Comparison of ENCODE assay signal across 8 cellular contexts in the genomic region with DNA sequence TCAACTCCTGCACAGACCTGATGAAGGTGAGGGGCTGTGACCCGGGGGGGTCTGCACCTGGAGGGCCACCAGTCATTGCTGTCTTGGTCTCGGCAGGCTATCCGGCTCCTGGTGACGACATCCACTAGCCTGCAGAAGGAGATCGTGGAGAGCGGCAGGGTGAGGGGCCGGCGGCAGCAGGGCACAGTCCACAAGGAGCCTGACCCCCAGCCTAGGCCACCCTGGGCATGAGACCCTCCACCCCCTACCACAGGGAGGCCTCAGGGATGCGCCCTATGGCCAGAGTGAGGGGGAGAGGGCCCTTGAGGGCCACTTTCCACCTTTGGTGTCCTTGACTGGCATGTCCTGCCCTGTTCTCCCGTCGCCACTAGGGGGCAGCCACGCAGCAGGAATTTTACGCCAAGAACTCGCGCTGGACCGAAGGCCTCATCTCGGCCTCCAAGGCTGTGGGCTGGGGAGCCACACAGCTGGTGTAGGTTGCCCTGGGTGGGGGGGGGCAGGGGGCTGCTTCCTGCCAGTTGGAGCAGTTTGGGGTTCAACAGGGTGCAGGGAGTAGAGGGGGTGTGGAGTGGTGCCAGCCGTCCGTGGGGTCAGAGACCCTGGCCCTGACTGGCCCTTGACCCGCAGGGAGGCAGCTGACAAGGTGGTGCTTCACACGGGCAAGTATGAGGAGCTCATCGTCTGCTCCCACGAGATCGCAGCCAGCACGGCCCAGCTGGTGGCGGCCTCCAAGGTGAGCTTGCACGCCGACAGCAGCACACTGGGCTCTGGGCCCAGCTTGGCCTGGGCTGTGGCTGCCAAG. TPM values are rescaled to one million over a fixed set of nuclear protein-coding genes. Genes with fewer than 3 reads are reported as not detected.
DNase-seq lines count a peak whose midpoint lies in the region; ATAC-seq and TF ChIP-seq lines count a peak whose summit lies in the region.

No MANE protein-coding gene starts in this region.

- peak; percentile 78 for ATAC-seq in gastroesophageal sphincter
- ATAC-seq in GM21515 (IDR thresholded peaks at IDR 0.05; ENCODE audit: unreplicated experiment), result no peak

- H3K4me2 ChIP-seq in parathyroid adenoma (ENCODE audit: low read length), result no peak overlapping the region

- no peak for TF ChIP-seq POLR2A in gastroesophageal sphincter (IDR thresholded peaks at IDR 0.05)
- TF ChIP-seq POLR2A in tibial nerve (IDR thresholded peaks at IDR 0.05), result no peak

- H2AFZ ChIP-seq in parathyroid adenoma, result no peak overlapping the region

- no peaks in the 10 kb centered on the region for H3K79me2 ChIP-seq in parathyroid adenoma

- peak; percentile 90 for TF ChIP-seq CTCF in LNCAP (IDR thresholded peaks at IDR 0.05)
- TF ChIP-seq CTCF in gastroesophageal sphincter (IDR thresholded peaks at IDR 0.05), result peak in 3 of 4 experiments; percentile 96 to 98 (median 98)
- peak; percentile 96 for TF ChIP-seq CTCF in parathyroid adenoma (IDR thresholded peaks at IDR 0.05)
- peak; percentile 92 to 98 (median 96) for TF ChIP-seq CTCF in tibial nerve (IDR thresholded peaks at IDR 0.05)

- H3K4me1 ChIP-seq in SJSA1 (replicated peaks) (0 out of 2 replicates have a peak, but pooled peaks cover 3% of the 10 kb centered on the region), gastroesophageal sphincter (peaks cover 0 to 41% (median 24%) of the 10 kb centered on the region in 3 donors), parathyroid adenoma (peaks cover 3% of the 10 kb centered on the region), tibial nerve (peaks cover 0 to 42% (median 33%) of the 10 kb centered on the region in 4 donors)

- H3K9me3 ChIP-seq in SJSA1 (replicated peaks), result no peaks in the 10 kb centered on the region
- H3K9me3 ChIP-seq in gastroesophageal sphincter, result no peaks in the 10 kb centered on the region
- H3K9me3 ChIP-seq in parathyroid adenoma (ENCODE audit: control insufficient read depth, low read length), result no peaks in the 10 kb centered on the region
- H3K9me3 ChIP-seq in tibial nerve, result no peaks in the 10 kb centered on the region

- no peak overlapping the region for H3K27ac ChIP-seq in SJSA1
- peak overlapping the region in 3 of 4 donors; percentile 64 to 73 (median 68) for H3K27ac ChIP-seq in gastroesophageal sphincter
- H3K27ac ChIP-seq in parathyroid adenoma, result no peak overlapping the region
- peak overlapping the region; percentile 21 to 62 (median 48) for H3K27ac ChIP-seq in tibial nerve

- H3K27me3 ChIP-seq in SJSA1 (replicated peaks) (no peaks in the 10 kb centered on the region), gastroesophageal sphincter (no peaks in the 10 kb centered on the region), parathyroid adenoma (ENCODE audit: control insufficient read depth, insufficient read depth, low read length) (no peaks in the 10 kb centered on the region), tibial nerve (no peaks in the 10 kb centered on the region)

- H3K36me3 ChIP-seq in SJSA1 (peaks cover 39% of the 10 kb centered on the region), gastroesophageal sphincter (peaks cover 0 to 56% of the 10 kb centered on the region in 2 donors), parathyroid adenoma (ENCODE audit: control insufficient read depth, insufficient read depth, low read length) (no peaks in the 10 kb centered on the region), tibial nerve (peaks cover 0 to 25% (median 0%) of the 10 kb centered on the region in 3 donors)

- WGBS in gastroesophageal sphincter (ENCODE audit: low coverage in 1 of 2), 2 donors, result 0 to 27% methylated on average over 3 to 5 of the region's 28 CpGs
- 32 to 38% methylated on average over 21 to 28 of the region's 28 CpGs for WGBS in tibial nerve, 2 donors

- peak; percentile 92 for DNase-seq in GM03348 (ENCODE audit: low spot score)
- peak; percentile 42 to 79 for DNase-seq in SJSA1 (ENCODE audit: low read depth in 1 of 2, low spot score in 2 of 2)
- DNase-seq in activated naive CD4-positive, alpha-beta T cell (lab: John Stamatoyannopoulos, UW), result peak; percentile 49 to 81 (median 78)
- DNase-seq in tibial nerve (ENCODE audit: low spot score in 2 of 2), result peak; percentile 72 to 84

- H3K4me3 ChIP-seq in SJSA1 (no peak overlapping the region), gastroesophageal sphincter (no peak overlapping the region), parathyroid adenoma (ENCODE audit: low read depth, low read length) (no peak overlapping the region), tibial nerve (no peak overlapping the region)

- no peak for TF ChIP-seq EP300 in gastroesophageal sphincter (IDR thresholded peaks at IDR 0.05)
- TF ChIP-seq EP300 in tibial nerve (IDR thresholded peaks at IDR 0.05), result peak in 1 of 2 donors; percentile 31

- H3K9ac ChIP-seq in parathyroid adenoma, result no peak overlapping the region

RNA-seq across cellular contexts. Expression of gene HIP1R, which starts 25.0 kb away (rescaled TPM):
- 14.7 and 21.7 TPM in 2 replicates for total RNA-seq in SJSA1 (2014; rRNA removed; shearing (Covaris generic))
- total RNA-seq in gastroesophageal sphincter (10 to 100 TPM; 10.2 to 32.5 (median 23.9) TPM), tibial nerve (10 to 100 TPM; 10.3 to 22.5 (median 16.9) TPM)

RNA-seq across cellular contexts. Expression of gene VPS37B, which starts 35.7 kb away (rescaled TPM):
- total RNA-seq in SJSA1 (2014; rRNA removed; shearing (Covaris generic)), result 11.9 and 31.5 TPM in 2 replicates
- total RNA-seq in gastroesophageal sphincter (10 to 100 TPM; 23.4 to 47.4 (median 29.3) TPM), tibial nerve (10 to 100 TPM; 24.5 to 28.4 (median 25.8) TPM)

Comparison
In these comparisons a context has a peak if more than half of its experiments do, and no peak if none do; other contexts are left out.
1. H3K27ac ChIP-seq: peak in gastroesophageal sphincter (3 of 4) and tibial nerve (4 of 4); none in SJSA1 (single experiment) and parathyroid adenoma (single experiment).
2. Peak in every context shown above with its lines, with median percentiles within 50 percentile points of each other: DNase-seq and CTCF ChIP-seq.